8 cellular contexts compared by ENCODE assay signal in the genomic region with DNA sequence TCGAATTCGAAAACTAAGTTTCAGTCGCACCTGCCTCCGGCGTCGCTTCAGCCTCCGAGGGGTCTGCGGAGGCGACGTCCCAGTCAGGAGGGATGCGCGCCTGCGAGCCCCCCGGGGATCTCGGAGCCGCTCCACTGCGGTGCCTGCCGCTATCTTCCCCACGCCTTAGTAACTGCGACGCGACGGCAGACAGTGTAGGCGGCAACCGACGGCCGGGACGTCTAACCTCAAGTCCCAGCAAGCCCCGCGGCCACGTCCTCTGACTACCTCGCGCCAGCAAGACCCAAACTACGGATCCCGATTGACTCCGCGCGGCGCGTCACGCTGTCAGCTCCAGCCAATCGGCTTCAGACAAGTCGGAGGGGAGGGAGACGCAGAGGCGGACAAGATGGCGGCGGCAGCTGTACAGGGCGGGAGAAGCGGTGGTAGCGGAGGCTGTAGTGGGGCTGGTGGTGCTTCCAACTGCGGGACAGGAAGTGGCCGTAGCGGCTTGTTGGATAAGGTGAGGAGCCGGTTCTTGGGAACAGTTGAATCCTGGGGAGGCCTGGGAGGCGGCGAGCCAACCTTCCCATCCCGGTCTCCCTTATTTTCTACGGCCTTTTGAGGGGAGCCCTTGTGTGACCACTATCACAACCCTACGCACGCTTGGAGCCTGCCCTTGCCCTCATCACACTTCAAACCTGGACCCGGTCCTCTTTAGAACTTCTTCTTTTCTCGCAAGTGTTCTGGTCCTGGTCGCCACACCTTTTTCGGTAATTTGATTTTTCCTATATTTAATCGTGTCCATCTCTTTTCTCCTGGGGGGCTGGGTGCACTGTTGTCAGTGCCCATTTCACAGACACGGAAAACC. TPM values are rescaled to one million over a fixed set of nuclear protein-coding genes. Genes with fewer than 3 reads are reported as not detected.
DNase-seq lines count a peak whose midpoint lies in the region; ATAC-seq and TF ChIP-seq lines count a peak whose summit lies in the region.

TSS of gene SPCS2 (plus strand) at position 369 of the 850 bp plus-strand sequence. CDS start at position 389, 20 bp downstream.
TSS of gene XRRA1 (minus strand) at position 194 of the 850 bp plus-strand sequence. CDS start 8,213 bp downstream, outside the sequence.

- peak within 1 kb of the TSS; percentile 97 for H3K4me3 Mint-ChIP-seq in natural killer cell treated with Interleukin-12 subunit alpha and Interleukin-12 subunit beta and Interleukin-15 and Interleukin-18, amount 100 ng/mL, for 72 hours

- H3K4me1 Mint-ChIP-seq in natural killer cell treated with Interleukin-12 subunit alpha and Interleukin-12 subunit beta and Interleukin-15 and Interleukin-18, amount 100 ng/mL, for 72 hours (ENCODE audit: low read depth in 2 of 2) = peaks cover 32 to 41% of the 10 kb centered on the region in 2 donors

- H3K27me3 Mint-ChIP-seq in natural killer cell treated with Interleukin-12 subunit alpha and Interleukin-12 subunit beta and Interleukin-15 and Interleukin-18, amount 100 ng/mL, for 72 hours = no peaks in the 10 kb centered on the region

- H3K4me3 ChIP-seq in RWPE2 (ENCODE audit: severe bottlenecking) = peak within 1 kb of the TSS; percentile 85
- H3K4me3 ChIP-seq in fibroblast of pulmonary artery (replicated peaks; ENCODE audit: low read depth, low read length) = peak within 1 kb of the TSS; percentile 97

- peaks cover 42% of the 10 kb centered on the region for H3K36me3 ChIP-seq in RWPE2 (ENCODE audit: low read depth)

- peak within 1 kb of the TSS; percentile 55 for H3K27ac ChIP-seq in RWPE2 (ENCODE audit: poor library complexity, severe bottlenecking)

- peak; percentile 98 for DNase-seq in EH (ENCODE audit: low read depth)
- DNase-seq in H4 (ENCODE audit: low spot score) = peak; percentile 98
- DNase-seq in LoVo (ENCODE audit: low spot score) = peak; percentile 99
- peak; percentile 99 for DNase-seq in RWPE2 (ENCODE audit: low spot score)
- DNase-seq in activated effector memory CD4-positive, alpha-beta T cell treated with Interleukin-2 at 50 U/mL for 16 hours = peak; percentile 96
- peak; percentile 99 for DNase-seq in fibroblast of pulmonary artery (ENCODE audit: low read depth)
- DNase-seq in natural killer cell treated with Interleukin-12 subunit alpha and Interleukin-12 subunit beta and Interleukin-15 and Interleukin-18, amount 100 ng/mL, for 72 hours (ENCODE audit: low spot score) = peak; percentile 99
- peak; percentile 97 for DNase-seq in stimulated activated naive CD8-positive, alpha-beta T cell treated with anti-CD3 and anti-CD28 coated beads, Interleukin-15, Interleukin-2, amounts not matched to agents 100 U/mL and 50 U/mL, for 24 hours

- no peaks in the 10 kb centered on the region for H3K9me3 Mint-ChIP-seq in natural killer cell treated with Interleukin-12 subunit alpha and Interleukin-12 subunit beta and Interleukin-15 and Interleukin-18, amount 100 ng/mL, for 72 hours

- no peaks in the 10 kb centered on the region for H3K27me3 ChIP-seq in RWPE2 (ENCODE audit: insufficient read depth, poor library complexity, severe bottlenecking)

- no peaks in the 10 kb centered on the region for H3K9me3 ChIP-seq in RWPE2 (ENCODE audit: severe bottlenecking)

- no peak for TF ChIP-seq CTCF in RWPE2 (IDR thresholded peaks at IDR 0.05; ENCODE audit: poor library complexity, severe bottlenecking)
- TF ChIP-seq CTCF in fibroblast of pulmonary artery (IDR thresholded peaks at IDR 0.05; ENCODE audit: low read length, missing control alignments) = no peak

- peak; percentile 97 for ATAC-seq in RWPE2 (ENCODE audit: low read depth)
- peak; percentile 99 to 100 for ATAC-seq in natural killer cell treated with Interleukin-12 subunit alpha and Interleukin-12 subunit beta and Interleukin-15 and Interleukin-18, amount 100 ng/mL, for 72 hours
- ATAC-seq in stimulated activated naive CD8-positive, alpha-beta T cell treated with anti-CD3 and anti-CD28 coated beads, Interleukin-15, Interleukin-2, amounts not matched to agents 100 U/mL and 50 U/mL, for 24 hours = peak; percentile 100

- H3K36me3 Mint-ChIP-seq in natural killer cell treated with Interleukin-12 subunit alpha and Interleukin-12 subunit beta and Interleukin-15 and Interleukin-18, amount 100 ng/mL, for 72 hours = peaks cover 21% of the 10 kb centered on the region

- H3K27ac Mint-ChIP-seq in natural killer cell treated with Interleukin-12 subunit alpha and Interleukin-12 subunit beta and Interleukin-15 and Interleukin-18, amount 100 ng/mL, for 72 hours = peak within 1 kb of the TSS; percentile 89 to 92

- peaks cover 10% of the 10 kb centered on the region for H3K4me1 ChIP-seq in RWPE2 (ENCODE audit: insufficient read depth, poor library complexity, severe bottlenecking)

RNA-seq across cellular contexts. Expression of gene SPCS2, which starts in this region (rescaled TPM):
- total RNA-seq in H4 (2014; rRNA removed; shearing (Covaris generic)) = 24.5 and 47.7 TPM in 2 replicates
- total RNA-seq in natural killer cell treated with Interleukin-12 subunit alpha and Interleukin-12 subunit beta and Interleukin-15 and Interleukin-18, amount 100 ng/mL, for 72 hours = 100 to 1,000 TPM; 110 to 168 TPM

RNA-seq across cellular contexts. Expression of gene XRRA1, which starts in this region (rescaled TPM):
- 5.2 TPM in 2 replicates for total RNA-seq in H4 (2014; rRNA removed; shearing (Covaris generic))
- total RNA-seq in natural killer cell treated with Interleukin-12 subunit alpha and Interleukin-12 subunit beta and Interleukin-15 and Interleukin-18, amount 100 ng/mL, for 72 hours = 10 to 100 TPM; 12.2 to 31.2 TPM

Comparison
In these comparisons a context has a peak if more than half of its experiments do, and no peak if none do; other contexts are left out.
1. Peak in every context shown above with its lines: DNase-seq, ATAC-seq, H3K4me3 ChIP-seq and H3K27ac ChIP-seq.